8 cellular contexts compared by ENCODE assay signal in genomic region chr6:13711384-13711725, GRCh38. TPM values are rescaled to one million over a fixed set of nuclear protein-coding genes. Genes with fewer than 3 reads are reported as not detected.
A peak's percentile ranks its signal among the peaks of the same experiment; 100 is the strongest.
DNase-seq lines count a peak whose midpoint lies in the region; ATAC-seq, FAIRE-seq and TF ChIP-seq lines count a peak whose summit lies in the region.

No MANE protein-coding gene starts in this region.

- no peaks in the 10 kb centered on the region for H3K9me3 ChIP-seq in OCI-LY7 (ENCODE audit: low read length)
- H3K9me3 ChIP-seq in breast epithelium: no peaks in the 10 kb centered on the region
- H3K9me3 ChIP-seq in mesenchymal stem cell (ENCODE audit: control insufficient read depth, low read length): no peaks in the 10 kb centered on the region

- H3K4ac ChIP-seq in mesenchymal stem cell (ENCODE audit: low read depth in 1 of 2, low read length in 2 of 2): peak overlapping the region; percentile 84 to 86

- H4K8ac ChIP-seq in mesenchymal stem cell (ENCODE audit: low read length): peak overlapping the region; percentile 38

- no peaks in the 10 kb centered on the region for H3K9me2 ChIP-seq in OCI-LY7 (ENCODE audit: insufficient read depth, low read length)

- peaks cover 20% of the 10 kb centered on the region for H3K4me1 ChIP-seq in OCI-LY7 (ENCODE audit: insufficient read depth, low read length, poor library complexity, severe bottlenecking)
- peaks cover 0 to 3% of the 10 kb centered on the region in 2 donors for H3K4me1 ChIP-seq in breast epithelium
- peaks cover 5% of the 10 kb centered on the region for H3K4me1 ChIP-seq in mesenchymal stem cell (ENCODE audit: control insufficient read depth, insufficient read depth, low read depth, low read length)

- no peak overlapping the region for H2BK12ac ChIP-seq in mesenchymal stem cell (ENCODE audit: low read length in 2 of 2)

- H2AK5ac ChIP-seq in mesenchymal stem cell (ENCODE audit: low read length, severe bottlenecking): no peak overlapping the region

- H2AFZ ChIP-seq in OCI-LY7 (ENCODE audit: low read length) (no peak overlapping the region), mesenchymal stem cell (ENCODE audit: low read depth, low read length) (peak overlapping the region; percentile 72)

- peak overlapping the region; percentile 73 for H4K91ac ChIP-seq in mesenchymal stem cell (ENCODE audit: low read length)

- WGBS in mesenchymal stem cell: 1% methylated on average over 15 of the region's 49 CpGs

- no peak for FAIRE-seq in HTR-8/SVneo (lab: Jason Lieb, UNC)

- H3K36me3 ChIP-seq in OCI-LY7 (ENCODE audit: insufficient read depth, low read length): peaks cover 6% of the 10 kb centered on the region; the same call in 1 of the 2 replicates
- H3K36me3 ChIP-seq in breast epithelium: no peaks in the 10 kb centered on the region
- H3K36me3 ChIP-seq in mesenchymal stem cell (ENCODE audit: control insufficient read depth in 1 of 2, insufficient read depth in 2 of 2, low read depth in 1 of 2, low read length in 2 of 2): no peaks in the 10 kb centered on the region

- BruUV-seq in OCI-LY7 (replicated peaks; lab: Mats Ljungman, UMichigan): no TSS peak

- H2BK120ac ChIP-seq in mesenchymal stem cell (ENCODE audit: low read depth, low read length): peak overlapping the region; percentile 95

- peak overlapping the region; percentile 72 for H3K27ac ChIP-seq in OCI-LY7 (ENCODE audit: low read depth, low read length, poor library complexity, severe bottlenecking)
- peak overlapping the region; percentile 97 to 98 for H3K27ac ChIP-seq in breast epithelium
- H3K27ac ChIP-seq in mesenchymal stem cell (ENCODE audit: low read length, poor library complexity, severe bottlenecking): no peak overlapping the region

- TF ChIP-seq CTCF in OCI-LY7 (conservative IDR thresholded peaks at IDR 0.05; ENCODE audit: low read length) (peak; percentile 40; the same call in 1 of the 2 replicates), breast epithelium (IDR thresholded peaks at IDR 0.05) (peak in 1 of 3 donors; percentile 19)

- peak; percentile 21 for DNase-seq in stimulated activated CD8-positive, alpha-beta memory T cell treated with anti-CD3 and anti-CD28 coated beads, Interleukin-15, amount 100 ng/mL, for 1 hour (ENCODE audit: low read depth)
- DNase-seq in stimulated activated CD8-positive, alpha-beta memory T cell treated with anti-CD3 and anti-CD28 coated beads, Interleukin-4, amount 100 ng/mL, for 48 hours: no peak
- peak; percentile 85 for DNase-seq in OCI-LY7 (ENCODE audit: low spot score)
- no peak for DNase-seq in breast epithelium (ENCODE audit: low spot score in 2 of 2)
- DNase-seq in mesenchymal stem cell: peak; percentile 74
- no peak for DNase-seq in NCI-H2107 treated with DMSO at 0.1 percent for 48 hours (lab: John Stamatoyannopoulos, UW; ENCODE audit: unreplicated experiment)
- DNase-seq in HTR-8/SVneo (ENCODE audit: insufficient read length, low spot score): no peak

- H3K27me3 ChIP-seq in breast epithelium (no peaks in the 10 kb centered on the region), mesenchymal stem cell (ENCODE audit: control insufficient read depth in 1 of 2, insufficient read depth in 1 of 2, low read length in 2 of 2) (no peaks in the 10 kb centered on the region)

- H3K9ac ChIP-seq in mesenchymal stem cell (ENCODE audit: low read length): peak overlapping the region; percentile 76

- intact Hi-C loops in OCI-LY7 (cut with micrococcal nuclease; ENCODE audit: unreplicated experiment): loop anchor here (1.0 to 5.0 kb wide), 4 partner anchors 137 to 374 kb away; partner anchors contain the start of gene SIRT5
- intact Hi-C loops in breast epithelium (cut with DNase I; ENCODE audit: low total_unique reads): no loop called here

- ATAC-seq in HG02970 (IDR thresholded peaks at IDR 0.05; ENCODE audit: low FRiP score, unreplicated experiment): peak; percentile 57

- H3K23ac ChIP-seq in mesenchymal stem cell (ENCODE audit: low read length in 2 of 2): no peak overlapping the region

- TF ChIP-seq POLR2A in breast epithelium (IDR thresholded peaks at IDR 0.05): no peak

- H3K4me3 ChIP-seq in OCI-LY7 (ENCODE audit: low read depth, low read length, poor library complexity, severe bottlenecking): peak overlapping the region; percentile 74
- H3K4me3 ChIP-seq in breast epithelium: peak overlapping the region; percentile 74 to 92 (median 78)
- H3K4me3 ChIP-seq in mesenchymal stem cell (ENCODE audit: insufficient read depth in 1 of 2, low read depth in 1 of 2, low read length in 2 of 2): peak overlapping the region; percentile 43 to 93

- H3K79me1 ChIP-seq in mesenchymal stem cell (replicated peaks; ENCODE audit: low read length, poor library complexity, severe bottlenecking): peaks cover 3% of the 10 kb centered on the region

- CTCF ChIA-PET in OCI-LY7 (lab: Charles Lee; ENCODE audit: unreplicated experiment): no interaction called here

- H4K20me1 ChIP-seq in OCI-LY7 (ENCODE audit: insufficient read depth, low read length): peaks cover 23% of the 10 kb centered on the region

- peak overlapping the region; percentile 27; the same call in 1 of the 2 replicates for H3K4me2 ChIP-seq in OCI-LY7 (ENCODE audit: low read length)
- peak overlapping the region; percentile 30 for H3K4me2 ChIP-seq in mesenchymal stem cell (ENCODE audit: low read length, poor library complexity, severe bottlenecking)

- no peak overlapping the region for H2BK15ac ChIP-seq in mesenchymal stem cell (ENCODE audit: low read depth, poor library complexity, severe bottlenecking)

- peak overlapping the region in 1 of 2 experiments; percentile 72 for H3K14ac ChIP-seq in mesenchymal stem cell (ENCODE audit: low read length in 2 of 2)

- peaks cover 46% of the 10 kb centered on the region for H3K79me2 ChIP-seq in OCI-LY7 (ENCODE audit: insufficient read depth, low read depth, low read length)

- POLR2A ChIA-PET in OCI-LY7 (lab: Charles Lee): interaction anchor here (0.5 to 1.2 kb wide), 2 partner anchors 25 to 69 kb away, joined by 4 to 5 read pairs; no protein-coding TSS in a partner anchor

- H2BK5ac ChIP-seq in mesenchymal stem cell (ENCODE audit: low read depth, low read length, poor library complexity, severe bottlenecking): no peak overlapping the region

- peak overlapping the region; percentile 86 to 93 for H3K18ac ChIP-seq in mesenchymal stem cell (ENCODE audit: low read depth in 1 of 2, low read length in 2 of 2)

RNA-seq across cellular contexts. Expression of gene RANBP9, which starts 0.3 kb away (rescaled TPM):
- 20.5 and 22.2 TPM in 2 replicates for total RNA-seq in OCI-LY7 (2014; rRNA removed; shearing (Covaris generic))
- total RNA-seq in OCI-LY7 (2022) (35.0 and 41.6 TPM in 2 replicates), breast epithelium (10 to 100 TPM; 43.9 to 51.5 (median 48.0) TPM)
- 26.2 TPM for polyA plus RNA-seq in mesenchymal stem cell (2013, experiment 1 of 2)
- 27.2 TPM for polyA plus RNA-seq in mesenchymal stem cell (2013, experiment 2 of 2)

Comparison
In these comparisons a context has a peak if more than half of its experiments do, and no peak if none do; other contexts are left out.
1. DNase-seq: peak in stimulated activated CD8-positive, alpha-beta memory T cell treated with anti-CD3 and anti-CD28 coated beads, Interleukin-15, amount 100 ng/mL, for 1 hour (single experiment), OCI-LY7 (single experiment) and mesenchymal stem cell (single experiment); none in stimulated activated CD8-positive, alpha-beta memory T cell treated with anti-CD3 and anti-CD28 coated beads, Interleukin-4, amount 100 ng/mL, for 48 hours (single experiment), breast epithelium (0 of 2), NCI-H2107 treated with DMSO at 0.1 percent for 48 hours (single experiment) and HTR-8/SVneo (single experiment).
2. Peak in every context shown above with its lines, with median percentiles within 50 percentile points of each other: H3K4me3 ChIP-seq.